9 cellular contexts compared by ENCODE assay signal in genomic region chr5:2355859-2356258, GRCh38.
"Had no signal": no experiment of that assay in that cellular context is flagged by ENCODE, and none has a peak within 500 bp of the region (broad histone marks: within the 10 kb centered on the region; RNA-seq: fewer than 3 reads in every experiment).

No MANE protein-coding gene starts in this region.

- H3K36me3 ChIP-seq: HAP-1 had no signal

- H3K9ac ChIP-seq: GM23248 had no signal

- H3K36me3 Mint-ChIP-seq: IgD-negative memory B cell had no signal

- H3K27ac Mint-ChIP-seq: HFFc6 had no signal

- H3K4me3 Mint-ChIP-seq: HFFc6, IgD-negative memory B cell had no signal

- H3K4me1 ChIP-seq: HAP-1 had no signal

- H3K27me3 Mint-ChIP-seq: IgD-negative memory B cell had no signal

- H3K4me3 ChIP-seq: GM23248, HAP-1 had no signal

- DNase-seq: GM23248, GOT3, H7, HFFc6 had no signal

- H3K27ac ChIP-seq: GM23248, HL-60 had no signal

- H2AFZ ChIP-seq: GM23248 had no signal

- H3K4me1 Mint-ChIP-seq: IgD-negative memory B cell had no signal

- ATAC-seq: HCT116, HepG2 had no signal

- H3K9me3 ChIP-seq: HAP-1 had no signal
